In the genomic region with DNA sequence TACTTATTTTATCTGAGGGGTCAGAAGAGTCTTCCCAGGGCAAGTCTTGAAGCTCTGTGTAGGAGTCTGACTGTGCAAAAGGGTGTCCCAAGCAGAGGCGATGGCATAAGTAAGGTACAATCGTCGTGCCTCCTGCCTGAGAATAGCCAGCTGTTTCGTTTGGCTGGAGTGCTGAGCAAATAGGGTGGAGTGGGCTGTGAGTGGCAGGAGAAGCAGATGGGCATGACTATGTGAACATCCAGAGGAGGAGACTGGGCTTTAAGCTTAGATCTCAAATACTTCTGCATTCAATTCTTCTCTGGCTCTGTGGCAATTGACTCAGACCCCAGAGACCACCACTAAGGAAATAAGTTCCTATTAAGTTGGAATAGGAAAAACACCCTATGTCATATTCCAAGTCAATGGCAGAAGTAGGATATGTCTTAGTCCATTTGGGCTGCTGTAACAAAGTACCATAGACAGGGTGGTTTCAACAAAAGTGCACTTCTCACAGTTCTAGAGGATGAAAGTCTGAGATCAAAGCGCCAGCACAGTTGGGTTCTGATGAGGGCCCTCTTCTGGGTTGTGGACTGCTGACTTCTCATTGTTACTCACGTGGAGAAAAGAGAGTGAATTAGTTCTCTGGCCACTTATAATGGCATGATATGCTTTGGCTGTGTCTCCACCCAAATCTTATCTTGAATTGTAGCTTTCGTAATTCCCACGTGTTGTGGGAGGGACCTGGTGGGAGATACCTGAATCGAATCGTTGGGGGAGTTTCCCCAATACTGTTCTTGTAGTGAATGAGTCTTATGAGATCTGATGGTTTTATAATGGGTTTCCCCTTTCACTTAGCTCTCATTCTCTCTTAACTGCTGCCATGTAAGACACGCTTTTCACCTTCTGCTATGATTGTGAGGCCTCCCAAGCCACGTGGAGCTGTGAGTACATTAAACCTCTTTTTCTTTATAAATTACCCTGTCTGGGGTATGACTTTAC, we compare ENCODE assay signal across 13 cellular contexts.
DNase-seq lines count a peak whose midpoint lies in the region; ATAC-seq and TF ChIP-seq lines count a peak whose summit lies in the region.
"Had no signal": no experiment of that assay in that cellular context is flagged by ENCODE, and none has a peak within 500 bp of the region (broad histone marks: within the 10 kb centered on the region; RNA-seq: fewer than 3 reads in every experiment).

No MANE protein-coding gene starts in this region.

- H3K4me2 ChIP-seq in GM23338, result no peak overlapping the region

- no peaks in the 10 kb centered on the region for H3F3A ChIP-seq in GM23338 (replicated peaks; ENCODE audit: low read depth)

- H3K79me2 ChIP-seq in GM23338 (replicated peaks; ENCODE audit: insufficient read depth), result no peaks in the 10 kb centered on the region

- H3K4me3 ChIP-seq in left lung (no peak overlapping the region), GM23338 (no peak overlapping the region)
- H3K4me3 ChIP-seq: stomach had no signal

- H3K9me3 Mint-ChIP-seq in glutamatergic neuron (ENCODE audit: unreplicated experiment), result peaks cover 6% of the 10 kb centered on the region
- H3K9me3 Mint-ChIP-seq in GM23338, result no peaks in the 10 kb centered on the region; the same call in 1 of the 3 replicates
- H3K9me3 Mint-ChIP-seq: immature natural killer cell, nephron had no signal

- no peaks in the 10 kb centered on the region for H3K9me2 ChIP-seq in GM23338 (ENCODE audit: insufficient read depth)

- DNase-seq in DMS 273 (lab: John Stamatoyannopoulos, UW; ENCODE audit: unreplicated experiment) (peak; percentile 42), DMS 273 treated with DMSO at 0.1 percent for 48 hours (lab: John Stamatoyannopoulos, UW) (no peak), NCI-H1092 (lab: John Stamatoyannopoulos, UW) (peak; percentile 17), ecto neural progenitor cell (ENCODE audit: low spot score) (peak; percentile 20), left lung (no peak), glutamatergic neuron (no peak), GM23338 (ENCODE audit: low spot score) (no peak)
- DNase-seq: immature natural killer cell, NCI-H69, stomach had no signal

- peak; percentile 35 for ATAC-seq in GM19463 (IDR thresholded peaks at IDR 0.05; ENCODE audit: unreplicated experiment)
- ATAC-seq in left lung, result no peak
- ATAC-seq in GM23338, result no peak

- H2AFZ ChIP-seq in GM23338, result no peak overlapping the region

- no peak overlapping the region for H3K4me3 Mint-ChIP-seq in glutamatergic neuron (ENCODE audit: unreplicated experiment)
- no peak overlapping the region for H3K4me3 Mint-ChIP-seq in GM23338
- H3K4me3 Mint-ChIP-seq: immature natural killer cell, nephron had no signal

- H3K27me3 ChIP-seq in left lung (no peaks in the 10 kb centered on the region), GM23338 (ENCODE audit: insufficient read depth) (no peaks in the 10 kb centered on the region)
- H3K27me3 ChIP-seq: stomach had no signal

- peaks cover 11 to 18% of the 10 kb centered on the region in 2 donors for H3K4me1 ChIP-seq in left lung
- peaks cover 6% of the 10 kb centered on the region for H3K4me1 ChIP-seq in GM23338 (ENCODE audit: insufficient read depth)

- no peaks in the 10 kb centered on the region for H4K20me1 ChIP-seq in GM23338 (replicated peaks; ENCODE audit: insufficient read depth)

- H3K36me3 Mint-ChIP-seq in glutamatergic neuron (ENCODE audit: unreplicated experiment) (no peaks in the 10 kb centered on the region), GM23338 (ENCODE audit: low read depth) (no peaks in the 10 kb centered on the region)
- H3K36me3 Mint-ChIP-seq: immature natural killer cell had no signal

- no peaks in the 10 kb centered on the region for H3K27me3 Mint-ChIP-seq in glutamatergic neuron (ENCODE audit: unreplicated experiment)
- peaks cover 2% of the 10 kb centered on the region for H3K27me3 Mint-ChIP-seq in GM23338 (ENCODE audit: insufficient read depth, low read depth, poor library complexity)

- H3K4me1 Mint-ChIP-seq in glutamatergic neuron (ENCODE audit: low read depth, unreplicated experiment) (peaks cover 2% of the 10 kb centered on the region), GM23338 (peaks cover 28% of the 10 kb centered on the region)

- H3K36me3 ChIP-seq in left lung, result no peaks in the 10 kb centered on the region
- no peaks in the 10 kb centered on the region for H3K36me3 ChIP-seq in GM23338 (ENCODE audit: insufficient read depth)
- H3K36me3 ChIP-seq: stomach had no signal

- no peak overlapping the region for H3K27ac Mint-ChIP-seq in glutamatergic neuron (ENCODE audit: unreplicated experiment)
- H3K27ac Mint-ChIP-seq in GM23338, result no peak overlapping the region
- H3K27ac Mint-ChIP-seq: immature natural killer cell, nephron had no signal

- H3K27ac ChIP-seq in left lung (no peak overlapping the region), GM23338 (ENCODE audit: low read depth) (no peak overlapping the region)
- H3K27ac ChIP-seq: 22Rv1, stomach had no signal

- H3K9me3 ChIP-seq in left lung, result no peaks in the 10 kb centered on the region
- H3K9me3 ChIP-seq: stomach had no signal

- intact Hi-C loops in left lung (cut with DNase I), result no loop called here

- no peak for TF ChIP-seq CTCF in left lung (IDR thresholded peaks at IDR 0.05)
- no peak for TF ChIP-seq CTCF in glutamatergic neuron (IDR thresholded peaks at IDR 0.05; ENCODE audit: partially characterized antibody, unreplicated experiment)
- no peak for TF ChIP-seq CTCF in GM23338 (conservative IDR thresholded peaks at IDR 0.05; ENCODE audit: low read depth in 2 of 2)

TF ChIP-seq in GM23338, 12 proteins besides CTCF, POLR2A, EP300 and RAD21 (continues in another document):
- TF ChIP-seq EZH2phosphoT487 (IDR thresholded peaks at IDR 0.05; ENCODE audit: unreplicated experiment) (no peak), JUNB (IDR thresholded peaks at IDR 0.05; ENCODE audit: unreplicated experiment) (no peak), REST (IDR thresholded peaks at IDR 0.05; ENCODE audit: unreplicated experiment) (no peak), EZH2 (IDR thresholded peaks at IDR 0.05; ENCODE audit: low read depth, unreplicated experiment) (no peak), NANOG (IDR thresholded peaks at IDR 0.05; ENCODE audit: borderline replicate concordance) (no peak)

Comparison
In these comparisons a context has a peak if more than half of its experiments do, and no peak if none do; other contexts are left out.
1. DNase-seq: peak in DMS 273 (single experiment), NCI-H1092 (single experiment) and ecto neural progenitor cell (single experiment); none in DMS 273 treated with DMSO at 0.1 percent for 48 hours (single experiment), left lung (0 of 2), glutamatergic neuron (single experiment) and GM23338 (single experiment).